8 cellular contexts compared by ENCODE assay signal in genomic region chr4:101806914-101807313, GRCh38. TPM values are rescaled to one million over a fixed set of nuclear protein-coding genes. Genes with fewer than 3 reads are reported as not detected.
DNase-seq lines count a peak whose midpoint lies in the region; ATAC-seq and TF ChIP-seq lines count a peak whose summit lies in the region.

No MANE protein-coding gene starts in this region.

- ATAC-seq in GM18519 (IDR thresholded peaks at IDR 0.05; ENCODE audit: low FRiP score, unreplicated experiment): peak; percentile 97
- ATAC-seq in HG02588 (IDR thresholded peaks at IDR 0.05; ENCODE audit: unreplicated experiment): peak; percentile 100
- peak; percentile 81 for ATAC-seq in left lung
- ATAC-seq in right cardiac atrium: no peak

- DNase-seq in NB4 (ENCODE audit: low read depth) (peak; percentile 73), left lung (no peak), ecto neural progenitor cell (ENCODE audit: low spot score) (no peak), midbrain (lab: John Stamatoyannopoulos, UW) (no peak), right cardiac atrium (no peak), NCI-H2196 (lab: John Stamatoyannopoulos, UW; ENCODE audit: unreplicated experiment) (no peak)

- H3K27ac ChIP-seq in left lung: peak overlapping the region in 1 of 2 donors; percentile 6
- no peak overlapping the region for H3K27ac ChIP-seq in right cardiac atrium (ENCODE audit: low read length)

- H3K9me3 ChIP-seq in left lung: no peaks in the 10 kb centered on the region
- no peaks in the 10 kb centered on the region for H3K9me3 ChIP-seq in right cardiac atrium (ENCODE audit: control insufficient read depth, low read length)

- no peaks in the 10 kb centered on the region for H3K4me1 ChIP-seq in left lung
- peaks cover 1% of the 10 kb centered on the region for H3K4me1 ChIP-seq in right cardiac atrium (ENCODE audit: control insufficient read depth, insufficient read depth, low read length)

- WGBS in right cardiac atrium: 70% methylated on average over 2 of the region's 2 CpGs

- no peaks in the 10 kb centered on the region for H3K36me3 ChIP-seq in left lung

- TF ChIP-seq CTCF in NB4 (IDR thresholded peaks at IDR 0.05; ENCODE audit: low read depth, low read length) (no peak), left lung (IDR thresholded peaks at IDR 0.05) (no peak)

- H3K27me3 ChIP-seq in left lung: no peaks in the 10 kb centered on the region
- no peaks in the 10 kb centered on the region for H3K27me3 ChIP-seq in right cardiac atrium (ENCODE audit: control insufficient read depth, insufficient read depth)

- TF ChIP-seq POLR2A in NB4 (IDR thresholded peaks at IDR 0.05; ENCODE audit: extremely low read depth, insufficient read length): no peak

- intact Hi-C loops in left lung (cut with DNase I) (no loop called here), right cardiac atrium (cut with DNase I) (no loop called here)

- H3K4me3 ChIP-seq in NB4 (ENCODE audit: low read depth, low read length): no peak overlapping the region
- no peak overlapping the region for H3K4me3 ChIP-seq in left lung
- no peak overlapping the region for H3K4me3 ChIP-seq in right cardiac atrium (ENCODE audit: low read length)

RNA-seq across cellular contexts. Expression of gene BANK1, which starts 16.4 kb away (rescaled TPM):
- total RNA-seq in left lung (10 to 100 TPM in 1 of 2 donors, 1 to 10 TPM in 1; 9.1 to 11.1 TPM), right cardiac atrium (1 to 10 TPM in 2 of 4 donors, under 1 TPM in 2; 0.20 to 1.3 (median 0.92) TPM)
- 0.54 TPM for polyA plus RNA-seq in right cardiac atrium

Comparison
In these comparisons a context has a peak if more than half of its experiments do, and no peak if none do; other contexts are left out.
1. ATAC-seq: peak in GM18519 (single experiment), HG02588 (single experiment) and left lung (single experiment); none in right cardiac atrium (0 of 2).
2. RNA of gene BANK1, which starts 16.4 kb away (total RNA-seq): 9.1 to 11.1 TPM in left lung; 0.20 to 1.3 TPM in right cardiac atrium; every median in the first group is over 4 times any median in the second.